In the genomic region with DNA sequence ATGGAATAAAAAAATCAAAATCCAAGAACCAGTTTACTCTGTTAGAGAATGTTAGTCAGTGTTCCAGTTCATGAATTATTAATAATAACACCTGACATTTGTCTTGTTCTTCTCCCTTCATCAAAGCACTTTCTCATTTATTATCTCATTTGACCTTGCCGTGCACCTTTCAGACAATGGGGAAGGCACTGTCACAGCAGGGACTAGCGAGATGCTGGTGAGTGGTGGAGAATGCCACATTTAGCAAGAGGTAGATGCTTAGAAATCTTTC, we compare ENCODE assay signal across 24 cellular contexts. TPM values are rescaled to one million over a fixed set of nuclear protein-coding genes. Genes with fewer than 3 reads are reported as not detected.
DNase-seq lines count a peak whose midpoint lies in the region; FAIRE-seq and TF ChIP-seq lines count a peak whose summit lies in the region.
"Had no signal": no experiment of that assay in that cellular context is flagged by ENCODE, and none has a peak within 500 bp of the region (broad histone marks: within the 10 kb centered on the region; RNA-seq: fewer than 3 reads in every experiment).

No MANE protein-coding gene starts in this region.

- no peaks in the 10 kb centered on the region for H4K20me1 ChIP-seq in astrocyte (ENCODE audit: insufficient read depth, low read length)

- H3K27me3 ChIP-seq in HUES48 (ENCODE audit: control insufficient read depth, insufficient read depth, low read length) (no peaks in the 10 kb centered on the region), astrocyte (ENCODE audit: insufficient read depth, low read length) (no peaks in the 10 kb centered on the region), right atrium auricular region (no peaks in the 10 kb centered on the region)
- H3K27me3 ChIP-seq: Peyer's patch had no signal

- H3K27ac ChIP-seq in HUES48 (ENCODE audit: low read depth, low read length) (peak overlapping the region; percentile 32), astrocyte (ENCODE audit: low read depth, low read length) (no peak overlapping the region), right atrium auricular region (no peak overlapping the region)
- H3K27ac ChIP-seq: KMS-11, Peyer's patch had no signal

- H3K4me3 ChIP-seq in HUES48 (ENCODE audit: low read depth, low read length) (no peak overlapping the region), astrocyte (ENCODE audit: insufficient read depth, low read depth, low read length) (no peak overlapping the region), right atrium auricular region (no peak overlapping the region)
- H3K4me3 ChIP-seq: HAP-1, Peyer's patch had no signal

- DNase-seq in Daoy (ENCODE audit: low read depth) (peak; percentile 19), astrocyte (ENCODE audit: low read depth) (no peak), retina (peak; percentile 44), NCI-H82 treated with DMSO at 0.1 percent for 48 hours (lab: John Stamatoyannopoulos, UW; ENCODE audit: unreplicated experiment) (no peak), T-helper 1 cell (no peak), right atrium auricular region (ENCODE audit: low spot score) (no peak)
- DNase-seq: C1 segment of cervical spinal cord; CD4-positive, alpha-beta memory T cell; COR-L47; GF-D8; GOT3; MM.1S; NCI-H1694 treated with DMSO at 0.1 percent for 48 hours; NCI-H2081; NCI-H2171 treated with DMSO at 0.1 percent for 48 hours; NCI-H446; NCI-H524 treated with DMSO at 0.1 percent for 48 hours; Peyer's patch; SHP77 treated with DMSO at 0.1 percent for 48 hours had no signal

- peaks cover 4% of the 10 kb centered on the region for H3K9me3 ChIP-seq in HUES48 (ENCODE audit: control insufficient read depth, insufficient read depth, low read length)
- peaks cover 2% of the 10 kb centered on the region for H3K9me3 ChIP-seq in astrocyte (ENCODE audit: insufficient read depth, low read depth, low read length)
- peaks cover 0 to 3% of the 10 kb centered on the region in 2 donors for H3K9me3 ChIP-seq in right atrium auricular region
- H3K9me3 ChIP-seq: HAP-1 had no signal

- TF ChIP-seq CTCF in astrocyte (IDR thresholded peaks at IDR 0.05; ENCODE audit: insufficient read depth, low read depth, low read length) (no peak), right atrium auricular region (IDR thresholded peaks at IDR 0.05) (no peak)

- H3K9me3 Mint-ChIP-seq in astrocyte (ENCODE audit: unreplicated experiment) = peaks cover 5% of the 10 kb centered on the region

- H3K27me3 Mint-ChIP-seq in astrocyte (ENCODE audit: low read depth, unreplicated experiment) = no peaks in the 10 kb centered on the region

- no peak overlapping the region for H3K4me3 Mint-ChIP-seq in astrocyte (ENCODE audit: unreplicated experiment)
- H3K4me3 Mint-ChIP-seq: CD4-positive, alpha-beta memory T cell had no signal

- H3K79me2 ChIP-seq in astrocyte (ENCODE audit: insufficient read depth, low read length) = no peaks in the 10 kb centered on the region

- no peak overlapping the region for H2AFZ ChIP-seq in astrocyte (ENCODE audit: low read depth, low read length)

- H3K4me1 Mint-ChIP-seq in astrocyte (ENCODE audit: low read depth, unreplicated experiment) = peaks cover 15% of the 10 kb centered on the region

- FAIRE-seq in astrocyte (lab: Jason Lieb, UNC) = no peak
- FAIRE-seq: GM12892, GM19239 had no signal

- H3K4me1 ChIP-seq in HUES48 (ENCODE audit: control insufficient read depth, insufficient read depth, low read length) (0 out of 2 replicates have a peak, but pooled peaks cover 4% of the 10 kb centered on the region), astrocyte (ENCODE audit: insufficient read depth, low read length) (no peaks in the 10 kb centered on the region), right atrium auricular region (no peaks in the 10 kb centered on the region)
- H3K4me1 ChIP-seq: Peyer's patch had no signal

- no peaks in the 10 kb centered on the region for H3K36me3 Mint-ChIP-seq in astrocyte (ENCODE audit: low read depth, unreplicated experiment)
- H3K36me3 Mint-ChIP-seq: CD4-positive, alpha-beta memory T cell had no signal

- H3K4me2 ChIP-seq in astrocyte (ENCODE audit: low read length) = peak overlapping the region; percentile 1
- H3K4me2 ChIP-seq: KMS-11 had no signal

- H3K27ac Mint-ChIP-seq in astrocyte (ENCODE audit: unreplicated experiment) = peak overlapping the region; percentile 54
- H3K27ac Mint-ChIP-seq: CD4-positive, alpha-beta memory T cell had no signal

- no peak overlapping the region for H3K9ac ChIP-seq in HUES48 (ENCODE audit: low read depth, low read length)
- H3K9ac ChIP-seq in astrocyte (ENCODE audit: low read length) = no peak overlapping the region
- H3K9ac ChIP-seq: KMS-11 had no signal

- H3K36me3 ChIP-seq in HUES48 (ENCODE audit: control insufficient read depth, insufficient read depth, low read length) = no peaks in the 10 kb centered on the region
- no peaks in the 10 kb centered on the region for H3K36me3 ChIP-seq in astrocyte (ENCODE audit: insufficient read depth, low read length)
- no peaks in the 10 kb centered on the region for H3K36me3 ChIP-seq in right atrium auricular region
- H3K36me3 ChIP-seq: HAP-1, Peyer's patch had no signal

RNA-seq across cellular contexts. Expression of gene XRCC2, which starts 34.1 kb away (rescaled TPM):
- 20.9 and 24.6 TPM in 2 replicates for total RNA-seq in Daoy (2014; rRNA removed; shearing (Covaris generic))
- total RNA-seq in astrocyte = 1.2 and 1.6 TPM in 2 replicates
- under 1 TPM; 0.20 to 0.48 TPM for total RNA-seq in right atrium auricular region

RNA-seq across cellular contexts. Expression of gene ACTR3B, which starts 49.5 kb away (rescaled TPM):
- total RNA-seq in Daoy (2014; rRNA removed; shearing (Covaris generic)) = 4.9 and 18.1 TPM in 2 replicates
- 7.3 and 10.7 TPM in 2 replicates for total RNA-seq in astrocyte
- total RNA-seq in right atrium auricular region = 10 to 100 TPM in 1 of 2 donors, 1 to 10 TPM in 1; 1.5 to 10.5 TPM

Comparison
In these comparisons a context has a peak if more than half of its experiments do, and no peak if none do; other contexts are left out.
1. DNase-seq: peak in Daoy (single experiment) and retina (single experiment); none in astrocyte (single experiment), NCI-H82 treated with DMSO at 0.1 percent for 48 hours (single experiment), T-helper 1 cell (0 of 5) and right atrium auricular region (single experiment).